In genomic region chr3:124032351-124032880, GRCh38 we compare ENCODE assay signal across 8 cellular contexts. TPM values are rescaled to one million over a fixed set of nuclear protein-coding genes. Genes with fewer than 3 reads are reported as not detected.
DNase-seq lines count a peak whose midpoint lies in the region; ATAC-seq and TF ChIP-seq lines count a peak whose summit lies in the region.

No MANE protein-coding gene starts in this region.

- TF ChIP-seq CTCF in progenitor cell of endocrine pancreas (IDR thresholded peaks at IDR 0.05; ENCODE audit: unreplicated experiment) (no peak), GM13976 (IDR thresholded peaks at IDR 0.05; ENCODE audit: borderline replicate concordance, control extremely low read depth, extremely low read depth, insufficient read depth, missing control alignments) (no peak)

- H3K27ac Mint-ChIP-seq in activated naive CD8-positive, alpha-beta T cell treated with anti-CD3 and anti-CD28 coated beads, Interleukin-2, amount 10 ng/mL, durations not matched to agents 7 days and 5 days: no peak overlapping the region
- peak overlapping the region; percentile 97 for H3K27ac Mint-ChIP-seq in progenitor cell of endocrine pancreas

- POLR2A ChIA-PET in activated naive CD8-positive, alpha-beta T cell treated with anti-CD3 and anti-CD28 coated beads, Interleukin-2, amount 10 ng/mL, durations not matched to agents 7 days and 5 days (lab: Charles Lee): no interaction called here

- no peaks in the 10 kb centered on the region for H3K36me3 Mint-ChIP-seq in activated naive CD8-positive, alpha-beta T cell treated with anti-CD3 and anti-CD28 coated beads, Interleukin-2, amount 10 ng/mL, durations not matched to agents 7 days and 5 days
- no peaks in the 10 kb centered on the region for H3K36me3 Mint-ChIP-seq in progenitor cell of endocrine pancreas (ENCODE audit: insufficient read depth)

- no peaks in the 10 kb centered on the region for H3K9me3 Mint-ChIP-seq in activated naive CD8-positive, alpha-beta T cell treated with anti-CD3 and anti-CD28 coated beads, Interleukin-2, amount 10 ng/mL, durations not matched to agents 7 days and 5 days
- H3K9me3 Mint-ChIP-seq in progenitor cell of endocrine pancreas (ENCODE audit: low read depth): no peaks in the 10 kb centered on the region

- DNase-seq in DMS 273 (lab: John Stamatoyannopoulos, UW; ENCODE audit: unreplicated experiment) (peak; percentile 95), NCI-H1092 treated with DMSO at 0.1 percent for 48 hours (lab: John Stamatoyannopoulos, UW) (peak; percentile 96), left ventricle myocardium superior (peak; percentile 64), progenitor cell of endocrine pancreas (ENCODE audit: low spot score, unreplicated experiment) (no peak), GM19240 (ENCODE audit: insufficient read length, low spot score) (no peak), GM13976 (ENCODE audit: low spot score) (no peak), AG20443 (ENCODE audit: low spot score) (no peak)
- DNase-seq in activated naive CD8-positive, alpha-beta T cell treated with anti-CD3 and anti-CD28 coated beads, Interleukin-2, amount 10 ng/mL, durations not matched to agents 7 days and 5 days: no peak

- in situ Hi-C loops in GM13976 (cut with MboI; ENCODE audit: low sequenced_read_pairs, unreplicated experiment): no loop called here

- peaks cover 60% of the 10 kb centered on the region for H3K27me3 Mint-ChIP-seq in activated naive CD8-positive, alpha-beta T cell treated with anti-CD3 and anti-CD28 coated beads, Interleukin-2, amount 10 ng/mL, durations not matched to agents 7 days and 5 days
- H3K27me3 Mint-ChIP-seq in progenitor cell of endocrine pancreas: peaks cover 11% of the 10 kb centered on the region

- peaks cover 8% of the 10 kb centered on the region for H3K4me1 Mint-ChIP-seq in activated naive CD8-positive, alpha-beta T cell treated with anti-CD3 and anti-CD28 coated beads, Interleukin-2, amount 10 ng/mL, durations not matched to agents 7 days and 5 days
- peaks cover 23% of the 10 kb centered on the region for H3K4me1 Mint-ChIP-seq in progenitor cell of endocrine pancreas (ENCODE audit: low read depth)

- H3K4me3 Mint-ChIP-seq in activated naive CD8-positive, alpha-beta T cell treated with anti-CD3 and anti-CD28 coated beads, Interleukin-2, amount 10 ng/mL, durations not matched to agents 7 days and 5 days: peak overlapping the region; percentile 76
- peak overlapping the region; percentile 83 for H3K4me3 Mint-ChIP-seq in progenitor cell of endocrine pancreas (ENCODE audit: low read depth)

- intact Hi-C loops in left ventricle myocardium superior (cut with micrococcal nuclease): loop anchor here (5.0 kb wide), 1 partner anchor 250 kb away; no protein-coding TSS in a partner anchor

- ATAC-seq in activated naive CD8-positive, alpha-beta T cell treated with anti-CD3 and anti-CD28 coated beads, Interleukin-2, amount 10 ng/mL, durations not matched to agents 7 days and 5 days (ENCODE audit: low read depth): no peak
- ATAC-seq in left ventricle myocardium superior: peak; percentile 74

RNA-seq across cellular contexts. Expression of gene KALRN, which starts 0.8 kb away (rescaled TPM):
- 1 to 10 TPM; 3.4 to 4.0 TPM for total RNA-seq in activated naive CD8-positive, alpha-beta T cell treated with anti-CD3 and anti-CD28 coated beads, Interleukin-2, amount 10 ng/mL, durations not matched to agents 7 days and 5 days
- 71.2 TPM for total RNA-seq in left ventricle myocardium superior
- 76.4 and 85.0 TPM in 2 replicates for total RNA-seq in progenitor cell of endocrine pancreas

RNA-seq across cellular contexts. Expression of gene ROPN1, which starts 40.5 kb away (rescaled TPM):
- not detected for total RNA-seq in activated naive CD8-positive, alpha-beta T cell treated with anti-CD3 and anti-CD28 coated beads, Interleukin-2, amount 10 ng/mL, durations not matched to agents 7 days and 5 days
- total RNA-seq in left ventricle myocardium superior (not detected), progenitor cell of endocrine pancreas (not detected in 2 replicates)

Comparison
In these comparisons a context has a peak if more than half of its experiments do, and no peak if none do; other contexts are left out.
1. DNase-seq: peak in DMS 273 (single experiment), NCI-H1092 treated with DMSO at 0.1 percent for 48 hours (single experiment) and left ventricle myocardium superior (single experiment); none in activated naive CD8-positive, alpha-beta T cell treated with anti-CD3 and anti-CD28 coated beads, Interleukin-2, amount 10 ng/mL, durations not matched to agents 7 days and 5 days (single experiment), progenitor cell of endocrine pancreas (single experiment), GM19240 (single experiment), GM13976 (single experiment) and AG20443 (single experiment).
2. RNA of gene KALRN, which starts 0.8 kb away (total RNA-seq): 76.4 to 85.0 TPM in progenitor cell of endocrine pancreas and 71.2 TPM in left ventricle myocardium superior (single experiment); 3.4 to 4.0 TPM in activated naive CD8-positive, alpha-beta T cell treated with anti-CD3 and anti-CD28 coated beads, Interleukin-2, amount 10 ng/mL, durations not matched to agents 7 days and 5 days; every median in the first group is over 10 times any median in the second.